In genomic region chrX:118345401-118346257, GRCh38 we compare ENCODE assay signal across 8 cellular contexts.
DNase-seq lines count a peak whose midpoint lies in the region; ATAC-seq and TF ChIP-seq lines count a peak whose summit lies in the region.

Gene WDR44, plus strand, starts transcription at chrX:118346106. Its CDS starts 398 bp downstream, at chrX:118346504.

- ATAC-seq in GM19035 (IDR thresholded peaks at IDR 0.05; ENCODE audit: unreplicated experiment) (peak; percentile 86), HG03354 (IDR thresholded peaks at IDR 0.05; ENCODE audit: poor library complexity, severe bottlenecking, unreplicated experiment) (peak; percentile 89)
- ATAC-seq in activated CD4-positive, CD25-positive, alpha-beta regulatory T cell treated with anti-CD3 and anti-CD28 coated beads, Interleukin-2, amount 50 U/mL, for 24 hours, result peak; percentile 93 to 95

- no peak for TF ChIP-seq CTCF in AG09319 (IDR thresholded peaks at IDR 0.05; ENCODE audit: low read depth, low read length)

- DNase-seq in AG09319 (ENCODE audit: extremely low read depth, low read depth) (peak; percentile 88), NCI-H446 treated with DMSO at 0.1 percent for 48 hours (lab: John Stamatoyannopoulos, UW) (peak; percentile 91), cerebellar cortex (ENCODE audit: low spot score) (peak; percentile 95), iris pigment epithelial cell (ENCODE audit: low read depth) (peak; percentile 93)
- DNase-seq in stimulated activated CD4-positive, alpha-beta T cell treated with anti-CD3 and anti-CD28 coated beads, Interleukin-12 subunit alpha, Interleukin-12 subunit beta, amount 100 ng/mL, for 4 hours, result peak; percentile 86

Comparison
In these comparisons a context has a peak if more than half of its experiments do, and no peak if none do; other contexts are left out.
1. Peak in every context shown above with its lines: DNase-seq and ATAC-seq.